ENCODE assay signal across 7 cellular contexts in the genomic region with DNA sequence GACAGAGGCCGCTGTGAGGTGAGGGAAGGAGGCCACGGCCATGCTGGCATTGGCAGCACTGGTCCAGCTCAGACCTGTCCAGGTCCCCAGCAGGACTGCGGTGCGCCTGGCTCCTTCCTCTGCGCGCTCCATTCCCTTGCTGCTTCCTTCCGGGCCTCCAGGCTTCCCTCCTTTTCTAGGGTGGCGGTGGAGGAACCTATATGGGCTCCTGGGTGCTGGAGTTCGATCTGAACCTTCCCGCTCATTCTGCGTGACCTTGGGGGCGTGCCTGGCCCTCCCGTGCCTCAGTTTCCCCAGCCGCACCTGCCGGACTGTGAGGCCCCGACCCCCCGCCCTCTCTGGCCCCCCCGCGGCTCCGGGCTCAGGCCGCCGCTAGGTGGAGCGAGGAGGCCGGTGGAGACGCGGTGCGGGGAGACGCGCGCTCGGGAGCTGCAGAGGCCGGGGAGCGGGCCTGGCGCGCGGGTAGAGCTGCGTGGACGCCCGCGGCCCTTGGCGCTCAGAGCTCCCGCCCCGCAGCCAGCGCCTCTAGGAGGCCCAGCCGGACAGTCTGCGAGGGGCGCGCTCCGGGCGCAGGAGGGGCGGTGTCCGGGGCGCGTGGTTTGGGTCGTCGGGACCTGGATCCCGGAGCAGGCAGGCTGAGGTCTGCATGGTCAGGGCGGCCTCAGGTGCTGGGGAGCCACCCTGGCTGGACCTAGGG. TPM values are rescaled to one million over a fixed set of nuclear protein-coding genes. Genes with fewer than 3 reads are reported as not detected.
DNase-seq lines count a peak whose midpoint lies in the region; TF ChIP-seq lines count a peak whose summit lies in the region.

No MANE protein-coding gene starts in this region.

- TF ChIP-seq CTCF in GM10248 (IDR thresholded peaks at IDR 0.05; ENCODE audit: control extremely low read depth, extremely low read depth, low read depth, missing control alignments), result peak; percentile 75
- peak; percentile 63 for TF ChIP-seq CTCF in cardiac muscle cell (IDR thresholded peaks at IDR 0.05; ENCODE audit: low read depth, low read length)

- no peaks in the 10 kb centered on the region for H3K36me3 ChIP-seq in cardiac muscle cell

- POLR2A ChIA-PET in GM10248 (lab: Yijun Ruan, JAX), result no interaction called here

- H3K4me1 ChIP-seq in cardiac muscle cell (ENCODE audit: low read depth), result no peaks in the 10 kb centered on the region

- no peaks in the 10 kb centered on the region for H3K9me3 ChIP-seq in cardiac muscle cell (ENCODE audit: low read depth)

- H3K4me3 ChIP-seq in cardiac muscle cell, result peak overlapping the region; percentile 20

- DNase-seq in GM10248 (ENCODE audit: extremely low spot score) (peak; percentile 83), NCI-H1092 treated with DMSO at 0.1 percent for 48 hours (lab: John Stamatoyannopoulos, UW) (peak; percentile 19), cardiac muscle cell (ENCODE audit: low read depth in 1 of 2, low spot score in 1 of 2) (peak; percentile 64 to 67), pons (ENCODE audit: low spot score) (peak; percentile 11), posterior vena cava (ENCODE audit: low spot score) (no peak), NCI-H187 (lab: John Stamatoyannopoulos, UW) (no peak)
- DNase-seq in activated naive CD4-positive, alpha-beta T cell treated with anti-CD3 and anti-CD28 coated beads, Interleukin-2, amount 50 U/mL, for 16 hours, result peak; percentile 37

- intact Hi-C loops in posterior vena cava (cut with DNase I), result no loop called here

- peaks cover 20% of the 10 kb centered on the region for H3K27me3 ChIP-seq in cardiac muscle cell

- no peak overlapping the region for H3K27ac ChIP-seq in cardiac muscle cell

- CTCF ChIA-PET in GM10248 (lab: Yijun Ruan, JAX), result interaction anchor here (0.7 to 7.6 kb wide), 9 partner anchors 12 to 98 kb away, joined by 3 to 47 read pairs (median 4); partner anchors contain the start of gene CIRBP

RNA-seq across cellular contexts. Expression of gene EFNA2, which starts 29.9 kb away (rescaled TPM):
- 13.0 and 16.9 TPM in 2 replicates for total RNA-seq in cardiac muscle cell
- 0.34 and 0.44 TPM in 2 replicates for polyA plus RNA-seq in cardiac muscle cell
- not detected for total RNA-seq in posterior vena cava

RNA-seq across cellular contexts. Expression of gene FAM174C, which starts 40.3 kb away (rescaled TPM):
- total RNA-seq in cardiac muscle cell (31.2 and 44.9 TPM in 2 replicates), posterior vena cava (10 to 100 TPM; 25.2 to 27.2 TPM)
- polyA plus RNA-seq in cardiac muscle cell, result 34.0 and 34.4 TPM in 2 replicates

RNA-seq across cellular contexts. Expression of gene CIRBP, which starts 46.5 kb away (rescaled TPM):
- total RNA-seq in cardiac muscle cell (1,112 and 2,236 TPM in 2 replicates), posterior vena cava (100 to 1,000 TPM; 447 to 636 TPM)
- 716 and 851 TPM in 2 replicates for polyA plus RNA-seq in cardiac muscle cell

Comparison
In these comparisons a context has a peak if more than half of its experiments do, and no peak if none do; other contexts are left out.
1. DNase-seq: peak in GM10248 (single experiment), NCI-H1092 treated with DMSO at 0.1 percent for 48 hours (single experiment), activated naive CD4-positive, alpha-beta T cell treated with anti-CD3 and anti-CD28 coated beads, Interleukin-2, amount 50 U/mL, for 16 hours (single experiment), cardiac muscle cell (2 of 2) and pons (single experiment); none in posterior vena cava (single experiment) and NCI-H187 (0 of 2).
2. RNA of gene EFNA2, which starts 29.9 kb away (total RNA-seq): 13.0 to 16.9 TPM in cardiac muscle cell; not detected in posterior vena cava; every median in the first group is over 10 times any median in the second.